1 cellular context compared by ENCODE assay signal in the genomic region with DNA sequence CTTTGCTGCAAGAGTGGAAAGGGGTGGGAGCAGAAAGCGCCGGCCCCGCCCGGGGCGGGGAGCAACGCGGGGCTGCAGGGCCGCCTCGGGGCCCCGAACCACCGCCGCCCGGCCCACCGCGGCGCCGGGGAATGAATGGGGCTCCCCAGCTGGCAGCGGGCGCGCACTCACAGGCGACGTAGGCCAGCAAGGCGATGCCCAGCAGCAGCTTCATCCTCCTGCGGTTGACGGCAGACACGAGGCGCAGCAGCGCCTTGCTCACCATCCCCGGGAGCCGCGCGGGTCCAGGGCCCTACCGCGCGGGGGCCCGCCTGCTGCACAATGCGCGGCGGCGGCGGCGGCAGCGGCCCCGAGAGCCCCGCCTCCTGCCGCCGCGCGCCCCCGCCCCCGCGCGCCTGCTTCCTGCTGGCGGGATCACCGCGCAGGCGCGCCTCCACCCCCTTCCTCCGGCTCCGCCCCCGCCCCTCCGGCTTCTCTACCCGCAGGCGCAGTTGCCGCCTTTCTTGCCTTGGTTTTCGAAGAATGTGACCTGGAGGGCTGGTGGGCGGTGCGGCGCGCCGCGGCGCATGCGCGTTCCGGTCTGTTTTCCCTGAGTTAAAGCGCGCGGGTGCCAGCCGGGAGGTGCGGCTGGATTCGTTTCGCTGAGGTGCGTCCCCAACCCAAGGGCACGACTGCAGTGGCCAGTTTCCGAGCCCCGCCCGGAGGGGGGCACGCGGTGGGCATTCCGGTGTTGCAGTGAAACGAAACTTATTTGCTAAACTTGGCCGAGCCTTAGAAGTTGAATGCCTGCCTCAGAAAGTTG.
TF ChIP-seq lines count a peak whose summit lies in the region.

A gene (minus strand): TSS at position 325 of the 802 bp plus-strand sequence. CDS start 60 bp downstream, at position 265.

TF ChIP-seq in K562, 482 proteins besides CTCF, POLR2A, EP300 and RAD21 (continued from another document and continues in another):
- TF ChIP-seq, protein P1, sequence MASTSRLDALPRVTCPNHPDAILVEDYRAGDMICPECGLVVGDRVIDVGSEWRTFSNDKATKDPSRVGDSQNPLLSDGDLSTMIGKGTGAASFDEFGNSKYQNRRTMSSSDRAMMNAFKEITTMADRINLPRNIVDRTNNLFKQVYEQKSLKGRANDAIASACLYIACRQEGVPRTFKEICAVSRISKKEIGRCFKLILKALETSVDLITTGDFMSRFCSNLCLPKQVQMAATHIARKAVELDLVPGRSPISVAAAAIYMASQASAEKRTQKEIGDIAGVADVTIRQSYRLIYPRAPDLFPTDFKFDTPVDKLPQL (IDR thresholded peaks at IDR 0.05; ENCODE audit: extremely low read depth, insufficient read length): no peak
- no peak for TF ChIP-seq BRCA1 (IDR thresholded peaks at IDR 0.05)
- no peak for TF ChIP-seq BRCA1 (CRISPR knock-in tag; IDR thresholded peaks at IDR 0.05)
- TF ChIP-seq NCOA6 (IDR thresholded peaks at IDR 0.05): no peak
- TF ChIP-seq, protein P2, sequence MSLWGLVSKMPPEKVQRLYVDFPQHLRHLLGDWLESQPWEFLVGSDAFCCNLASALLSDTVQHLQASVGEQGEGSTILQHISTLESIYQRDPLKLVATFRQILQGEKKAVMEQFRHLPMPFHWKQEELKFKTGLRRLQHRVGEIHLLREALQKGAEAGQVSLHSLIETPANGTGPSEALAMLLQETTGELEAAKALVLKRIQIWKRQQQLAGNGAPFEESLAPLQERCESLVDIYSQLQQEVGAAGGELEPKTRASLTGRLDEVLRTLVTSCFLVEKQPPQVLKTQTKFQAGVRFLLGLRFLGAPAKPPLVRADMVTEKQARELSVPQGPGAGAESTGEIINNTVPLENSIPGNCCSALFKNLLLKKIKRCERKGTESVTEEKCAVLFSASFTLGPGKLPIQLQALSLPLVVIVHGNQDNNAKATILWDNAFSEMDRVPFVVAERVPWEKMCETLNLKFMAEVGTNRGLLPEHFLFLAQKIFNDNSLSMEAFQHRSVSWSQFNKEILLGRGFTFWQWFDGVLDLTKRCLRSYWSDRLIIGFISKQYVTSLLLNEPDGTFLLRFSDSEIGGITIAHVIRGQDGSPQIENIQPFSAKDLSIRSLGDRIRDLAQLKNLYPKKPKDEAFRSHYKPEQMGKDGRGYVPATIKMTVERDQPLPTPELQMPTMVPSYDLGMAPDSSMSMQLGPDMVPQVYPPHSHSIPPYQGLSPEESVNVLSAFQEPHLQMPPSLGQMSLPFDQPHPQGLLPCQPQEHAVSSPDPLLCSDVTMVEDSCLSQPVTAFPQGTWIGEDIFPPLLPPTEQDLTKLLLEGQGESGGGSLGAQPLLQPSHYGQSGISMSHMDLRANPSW (CRISPR knock-in tag; IDR thresholded peaks at IDR 0.05): no peak
- no peak for TF ChIP-seq JUND (IDR thresholded peaks at IDR 0.05; ENCODE audit: borderline replicate concordance, low read depth, low read length)
- TF ChIP-seq JUND (tag; IDR thresholded peaks at IDR 0.05; ENCODE audit: borderline replicate concordance, low read depth, low read length): no peak
- no peak for TF ChIP-seq ZKSCAN3 (CRISPR knock-in tag; IDR thresholded peaks at IDR 0.05)
- TF ChIP-seq, protein P3, sequence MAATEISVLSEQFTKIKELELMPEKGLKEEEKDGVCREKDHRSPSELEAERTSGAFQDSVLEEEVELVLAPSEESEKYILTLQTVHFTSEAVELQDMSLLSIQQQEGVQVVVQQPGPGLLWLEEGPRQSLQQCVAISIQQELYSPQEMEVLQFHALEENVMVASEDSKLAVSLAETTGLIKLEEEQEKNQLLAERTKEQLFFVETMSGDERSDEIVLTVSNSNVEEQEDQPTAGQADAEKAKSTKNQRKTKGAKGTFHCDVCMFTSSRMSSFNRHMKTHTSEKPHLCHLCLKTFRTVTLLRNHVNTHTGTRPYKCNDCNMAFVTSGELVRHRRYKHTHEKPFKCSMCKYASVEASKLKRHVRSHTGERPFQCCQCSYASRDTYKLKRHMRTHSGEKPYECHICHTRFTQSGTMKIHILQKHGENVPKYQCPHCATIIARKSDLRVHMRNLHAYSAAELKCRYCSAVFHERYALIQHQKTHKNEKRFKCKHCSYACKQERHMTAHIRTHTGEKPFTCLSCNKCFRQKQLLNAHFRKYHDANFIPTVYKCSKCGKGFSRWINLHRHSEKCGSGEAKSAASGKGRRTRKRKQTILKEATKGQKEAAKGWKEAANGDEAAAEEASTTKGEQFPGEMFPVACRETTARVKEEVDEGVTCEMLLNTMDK (IDR thresholded peaks at IDR 0.05; ENCODE audit: borderline replicate concordance, insufficient read depth, low read depth, low read length, poor library complexity, severe bottlenecking): no peak
- no peak for TF ChIP-seq ZNF224 (CRISPR knock-in tag; IDR thresholded peaks at IDR 0.05)
- TF ChIP-seq ZNF586 (CRISPR knock-in tag; conservative IDR thresholded peaks at IDR 0.05): no peak
- TF ChIP-seq NBN (IDR thresholded peaks at IDR 0.05; ENCODE audit: low read depth): no peak
- TF ChIP-seq BRD4 (IDR thresholded peaks at IDR 0.05): no peak
- 0 out of 2 replicates have a peak, but pooled peaks have one; percentile 40 for TF ChIP-seq ZNF12 (CRISPR knock-in tag; IDR thresholded peaks at IDR 0.05)
- TF ChIP-seq, protein P4, sequence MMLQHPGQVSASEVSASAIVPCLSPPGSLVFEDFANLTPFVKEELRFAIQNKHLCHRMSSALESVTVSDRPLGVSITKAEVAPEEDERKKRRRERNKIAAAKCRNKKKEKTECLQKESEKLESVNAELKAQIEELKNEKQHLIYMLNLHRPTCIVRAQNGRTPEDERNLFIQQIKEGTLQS (IDR thresholded peaks at IDR 0.05): no peak
- TF ChIP-seq, protein P4 (CRISPR knock-in tag; conservative IDR thresholded peaks at IDR 0.05): no peak
- no peak for TF ChIP-seq GATAD2A (IDR thresholded peaks at IDR 0.05)
- TF ChIP-seq CHD1 (IDR thresholded peaks at IDR 0.05; ENCODE audit: low read length): no peak
- TF ChIP-seq ZNF24 (IDR thresholded peaks at IDR 0.05): no peak
- no peak for TF ChIP-seq ZNF766 (CRISPR knock-in tag; conservative IDR thresholded peaks at IDR 0.05)
- TF ChIP-seq, protein P5, sequence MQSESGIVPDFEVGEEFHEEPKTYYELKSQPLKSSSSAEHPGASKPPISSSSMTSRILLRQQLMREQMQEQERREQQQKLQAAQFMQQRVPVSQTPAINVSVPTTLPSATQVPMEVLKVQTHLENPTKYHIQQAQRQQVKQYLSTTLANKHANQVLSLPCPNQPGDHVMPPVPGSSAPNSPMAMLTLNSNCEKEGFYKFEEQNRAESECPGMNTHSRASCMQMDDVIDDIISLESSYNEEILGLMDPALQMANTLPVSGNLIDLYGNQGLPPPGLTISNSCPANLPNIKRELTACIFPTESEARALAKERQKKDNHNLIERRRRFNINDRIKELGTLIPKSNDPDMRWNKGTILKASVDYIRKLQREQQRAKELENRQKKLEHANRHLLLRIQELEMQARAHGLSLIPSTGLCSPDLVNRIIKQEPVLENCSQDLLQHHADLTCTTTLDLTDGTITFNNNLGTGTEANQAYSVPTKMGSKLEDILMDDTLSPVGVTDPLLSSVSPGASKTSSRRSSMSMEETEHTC (IDR thresholded peaks at IDR 0.05): no peak
- TF ChIP-seq ZNF79 (CRISPR knock-in tag; IDR thresholded peaks at IDR 0.05; ENCODE audit: low read depth): no peak
- TF ChIP-seq, protein P6, sequence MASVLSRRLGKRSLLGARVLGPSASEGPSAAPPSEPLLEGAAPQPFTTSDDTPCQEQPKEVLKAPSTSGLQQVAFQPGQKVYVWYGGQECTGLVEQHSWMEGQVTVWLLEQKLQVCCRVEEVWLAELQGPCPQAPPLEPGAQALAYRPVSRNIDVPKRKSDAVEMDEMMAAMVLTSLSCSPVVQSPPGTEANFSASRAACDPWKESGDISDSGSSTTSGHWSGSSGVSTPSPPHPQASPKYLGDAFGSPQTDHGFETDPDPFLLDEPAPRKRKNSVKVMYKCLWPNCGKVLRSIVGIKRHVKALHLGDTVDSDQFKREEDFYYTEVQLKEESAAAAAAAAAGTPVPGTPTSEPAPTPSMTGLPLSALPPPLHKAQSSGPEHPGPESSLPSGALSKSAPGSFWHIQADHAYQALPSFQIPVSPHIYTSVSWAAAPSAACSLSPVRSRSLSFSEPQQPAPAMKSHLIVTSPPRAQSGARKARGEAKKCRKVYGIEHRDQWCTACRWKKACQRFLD (CRISPR knock-in tag; IDR thresholded peaks at IDR 0.05): no peak; the same call in 1 of the 2 replicates
- TF ChIP-seq, protein P7, sequence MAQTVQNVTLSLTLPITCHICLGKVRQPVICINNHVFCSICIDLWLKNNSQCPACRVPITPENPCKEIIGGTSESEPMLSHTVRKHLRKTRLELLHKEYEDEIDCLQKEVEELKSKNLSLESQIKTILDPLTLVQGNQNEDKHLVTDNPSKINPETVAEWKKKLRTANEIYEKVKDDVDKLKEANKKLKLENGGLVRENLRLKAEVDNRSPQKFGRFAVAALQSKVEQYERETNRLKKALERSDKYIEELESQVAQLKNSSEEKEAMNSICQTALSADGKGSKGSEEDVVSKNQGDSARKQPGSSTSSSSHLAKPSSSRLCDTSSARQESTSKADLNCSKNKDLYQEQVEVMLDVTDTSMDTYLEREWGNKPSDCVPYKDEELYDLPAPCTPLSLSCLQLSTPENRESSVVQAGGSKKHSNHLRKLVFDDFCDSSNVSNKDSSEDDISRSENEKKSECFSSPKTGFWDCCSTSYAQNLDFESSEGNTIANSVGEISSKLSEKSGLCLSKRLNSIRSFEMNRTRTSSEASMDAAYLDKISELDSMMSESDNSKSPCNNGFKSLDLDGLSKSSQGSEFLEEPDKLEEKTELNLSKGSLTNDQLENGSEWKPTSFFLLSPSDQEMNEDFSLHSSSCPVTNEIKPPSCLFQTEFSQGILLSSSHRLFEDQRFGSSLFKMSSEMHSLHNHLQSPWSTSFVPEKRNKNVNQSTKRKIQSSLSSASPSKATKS (CRISPR knock-in tag; IDR thresholded peaks at IDR 0.05): no peak
- peak; percentile 55; the same call in 1 of the 2 replicates for TF ChIP-seq MYC (IDR thresholded peaks at IDR 0.05; ENCODE audit: low read depth, low read length)
- no peak for TF ChIP-seq MYC (CRISPR knock-in tag; IDR thresholded peaks at IDR 0.05; ENCODE audit: borderline replicate concordance, low read depth)
- TF ChIP-seq, protein P8, sequence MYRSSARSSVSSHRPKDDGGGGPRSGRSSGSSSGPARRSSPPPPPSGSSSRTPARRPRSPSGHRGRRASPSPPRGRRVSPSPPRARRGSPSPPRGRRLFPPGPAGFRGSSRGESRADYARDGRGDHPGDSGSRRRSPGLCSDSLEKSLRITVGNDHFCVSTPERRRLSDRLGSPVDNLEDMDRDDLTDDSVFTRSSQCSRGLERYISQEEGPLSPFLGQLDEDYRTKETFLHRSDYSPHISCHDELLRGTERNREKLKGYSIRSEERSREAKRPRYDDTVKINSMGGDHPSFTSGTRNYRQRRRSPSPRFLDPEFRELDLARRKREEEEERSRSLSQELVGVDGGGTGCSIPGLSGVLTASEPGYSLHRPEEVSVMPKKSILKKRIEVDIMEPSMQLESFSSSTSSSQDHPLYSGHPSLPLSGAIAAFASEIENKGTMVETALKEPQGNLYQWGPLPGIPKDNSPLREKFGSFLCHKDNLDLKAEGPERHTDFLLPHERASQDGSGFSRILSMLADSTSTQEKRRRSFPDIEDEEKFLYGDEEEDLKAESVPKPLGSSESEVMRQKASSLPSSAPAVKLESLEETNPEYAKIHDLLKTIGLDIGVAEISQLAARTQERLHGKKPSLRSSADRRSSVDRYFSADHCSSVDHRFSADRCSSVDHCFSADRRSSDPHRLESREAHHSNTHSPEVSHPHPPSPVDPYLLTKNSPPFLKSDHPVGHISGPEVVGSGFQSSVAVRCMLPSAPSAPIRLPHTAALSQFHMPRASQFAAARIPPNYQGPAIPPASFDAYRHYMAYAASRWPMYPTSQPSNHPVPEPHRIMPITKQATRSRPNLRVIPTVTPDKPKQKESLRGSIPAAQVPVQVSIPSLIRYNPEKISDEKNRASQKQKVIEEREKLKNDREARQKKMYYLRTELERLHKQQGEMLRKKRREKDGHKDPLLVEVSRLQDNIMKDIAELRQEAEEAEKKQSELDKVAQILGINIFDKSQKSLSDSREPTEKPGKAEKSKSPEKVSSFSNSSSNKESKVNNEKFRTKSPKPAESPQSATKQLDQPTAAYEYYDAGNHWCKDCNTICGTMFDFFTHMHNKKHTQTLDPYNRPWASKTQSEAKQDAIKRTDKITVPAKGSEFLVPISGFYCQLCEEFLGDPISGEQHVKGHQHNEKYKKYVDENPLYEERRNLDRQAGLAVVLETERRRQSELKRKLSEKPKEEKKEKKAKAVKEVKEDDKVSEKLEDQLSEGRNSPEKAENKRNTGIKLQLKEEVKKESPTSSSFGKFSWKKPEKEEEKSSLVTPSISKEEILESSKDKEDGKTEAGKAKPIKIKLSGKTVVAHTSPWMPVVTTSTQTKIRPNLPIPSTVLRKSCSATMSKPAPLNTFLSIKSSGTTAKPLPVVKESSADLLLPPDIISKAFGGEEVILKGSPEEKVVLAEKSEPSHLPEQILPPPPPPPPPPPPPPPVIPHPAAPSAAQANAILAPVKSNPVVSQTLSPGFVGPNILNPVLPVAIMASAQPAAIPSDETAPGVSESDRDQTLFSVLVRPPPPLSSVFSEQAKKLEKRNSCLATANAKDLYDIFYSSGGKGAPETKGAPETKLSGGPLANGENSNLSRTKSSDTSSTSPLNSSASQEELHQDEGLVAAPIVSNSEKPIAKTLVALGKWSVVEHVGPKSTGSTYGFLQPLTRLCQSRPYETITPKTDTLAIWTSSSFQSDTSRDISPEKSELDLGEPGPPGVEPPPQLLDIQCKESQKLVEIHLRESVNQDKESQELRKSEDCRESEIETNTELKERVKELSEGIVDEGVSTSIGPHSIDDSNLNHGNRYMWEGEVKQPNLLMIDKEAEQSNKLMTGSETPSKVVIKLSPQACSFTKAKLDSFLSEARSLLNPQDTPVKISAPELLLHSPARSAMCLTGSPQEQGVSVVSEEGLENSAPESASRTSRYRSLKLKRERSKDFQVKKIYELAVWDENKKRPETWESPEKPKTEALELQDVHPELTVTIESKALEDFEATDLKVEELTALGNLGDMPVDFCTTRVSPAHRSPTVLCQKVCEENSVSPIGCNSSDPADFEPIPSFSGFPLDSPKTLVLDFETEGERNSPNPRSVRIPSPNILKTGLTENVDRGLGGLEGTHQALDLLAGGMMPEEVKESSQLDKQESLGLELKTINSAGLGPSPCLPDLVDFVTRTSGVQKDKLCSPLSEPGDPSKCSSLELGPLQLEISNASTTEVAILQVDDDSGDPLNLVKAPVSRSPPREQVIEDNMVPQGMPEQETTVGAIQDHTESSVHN (IDR thresholded peaks at IDR 0.05; ENCODE audit: borderline replicate concordance in 1 of 2, low read depth in 1 of 2): no peak
- no peak for TF ChIP-seq LCOR (CRISPR knock-in tag; IDR thresholded peaks at IDR 0.05)
- TF ChIP-seq NFATC3 (IDR thresholded peaks at IDR 0.05): no peak
- TF ChIP-seq DDX20 (tag; IDR thresholded peaks at IDR 0.05; ENCODE audit: low read depth): no peak
- no peak for TF ChIP-seq CHCHD3 (CRISPR knock-in tag; IDR thresholded peaks at IDR 0.05)
- TF ChIP-seq, protein P9, sequence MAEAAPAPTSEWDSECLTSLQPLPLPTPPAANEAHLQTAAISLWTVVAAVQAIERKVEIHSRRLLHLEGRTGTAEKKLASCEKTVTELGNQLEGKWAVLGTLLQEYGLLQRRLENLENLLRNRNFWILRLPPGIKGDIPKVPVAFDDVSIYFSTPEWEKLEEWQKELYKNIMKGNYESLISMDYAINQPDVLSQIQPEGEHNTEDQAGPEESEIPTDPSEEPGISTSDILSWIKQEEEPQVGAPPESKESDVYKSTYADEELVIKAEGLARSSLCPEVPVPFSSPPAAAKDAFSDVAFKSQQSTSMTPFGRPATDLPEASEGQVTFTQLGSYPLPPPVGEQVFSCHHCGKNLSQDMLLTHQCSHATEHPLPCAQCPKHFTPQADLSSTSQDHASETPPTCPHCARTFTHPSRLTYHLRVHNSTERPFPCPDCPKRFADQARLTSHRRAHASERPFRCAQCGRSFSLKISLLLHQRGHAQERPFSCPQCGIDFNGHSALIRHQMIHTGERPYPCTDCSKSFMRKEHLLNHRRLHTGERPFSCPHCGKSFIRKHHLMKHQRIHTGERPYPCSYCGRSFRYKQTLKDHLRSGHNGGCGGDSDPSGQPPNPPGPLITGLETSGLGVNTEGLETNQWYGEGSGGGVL (CRISPR knock-in tag; IDR thresholded peaks at IDR 0.05): no peak
